In the genomic region with DNA sequence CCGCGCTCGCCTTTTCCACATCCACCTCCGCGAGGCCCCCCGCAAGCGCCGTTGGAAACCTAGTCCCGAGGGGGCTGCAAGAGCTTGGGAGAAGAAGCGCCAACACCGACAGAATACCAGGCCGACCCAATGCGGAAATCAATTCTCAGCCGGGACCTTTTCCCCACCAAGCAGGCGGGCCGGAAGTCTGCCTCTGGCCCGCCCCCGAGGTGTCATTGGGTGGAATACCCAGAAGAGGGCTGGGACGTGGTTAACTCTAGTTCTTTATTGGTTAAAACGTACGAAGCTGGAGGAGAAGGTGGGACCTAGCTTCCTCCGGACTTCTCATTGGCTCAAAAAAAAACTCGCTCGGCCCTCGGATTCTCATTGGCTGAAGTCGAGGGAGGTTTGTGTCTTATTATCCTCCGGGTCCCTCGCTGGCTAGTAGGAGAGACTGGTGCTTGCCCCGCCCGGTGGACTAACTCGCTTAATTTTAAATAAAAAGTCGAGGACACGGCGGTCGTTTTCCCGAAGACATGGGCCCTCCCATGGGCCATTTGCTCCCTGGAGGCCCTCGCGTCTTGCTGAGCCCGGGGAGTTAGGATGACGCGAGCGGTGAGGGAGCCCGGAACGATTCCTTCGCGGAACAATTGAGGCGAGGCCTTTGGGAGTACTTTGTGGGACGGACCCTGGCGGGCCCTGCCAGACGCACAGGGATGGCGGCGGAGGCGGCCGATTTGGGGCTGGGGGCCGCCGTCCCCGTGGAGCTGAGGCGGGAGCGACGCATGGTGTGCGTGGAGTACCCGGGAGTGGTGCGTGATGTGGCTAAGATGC, we compare ENCODE assay signal across 1 cellular context.
A peak's percentile ranks its signal among the peaks of the same experiment; 100 is the strongest.
TF ChIP-seq lines count a peak whose summit lies in the region.

A gene with protein sequence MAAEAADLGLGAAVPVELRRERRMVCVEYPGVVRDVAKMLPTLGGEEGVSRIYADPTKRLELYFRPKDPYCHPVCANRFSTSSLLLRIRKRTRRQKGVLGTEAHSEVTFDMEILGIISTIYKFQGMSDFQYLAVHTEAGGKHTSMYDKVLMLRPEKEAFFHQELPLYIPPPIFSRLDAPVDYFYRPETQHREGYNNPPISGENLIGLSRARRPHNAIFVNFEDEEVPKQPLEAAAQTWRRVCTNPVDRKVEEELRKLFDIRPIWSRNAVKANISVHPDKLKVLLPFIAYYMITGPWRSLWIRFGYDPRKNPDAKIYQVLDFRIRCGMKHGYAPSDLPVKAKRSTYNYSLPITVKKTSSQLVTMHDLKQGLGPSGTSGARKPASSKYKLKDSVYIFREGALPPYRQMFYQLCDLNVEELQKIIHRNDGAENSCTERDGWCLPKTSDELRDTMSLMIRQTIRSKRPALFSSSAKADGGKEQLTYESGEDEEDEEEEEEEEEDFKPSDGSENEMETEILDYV (plus strand): TSS at position 681 of the 813 bp plus-strand sequence. CDS start 15 bp downstream, at position 696.

TF ChIP-seq in GM12878, 131 proteins besides CTCF, POLR2A, EP300 and RAD21 (continued from another document and continues in another):
- TF ChIP-seq, protein P1, sequence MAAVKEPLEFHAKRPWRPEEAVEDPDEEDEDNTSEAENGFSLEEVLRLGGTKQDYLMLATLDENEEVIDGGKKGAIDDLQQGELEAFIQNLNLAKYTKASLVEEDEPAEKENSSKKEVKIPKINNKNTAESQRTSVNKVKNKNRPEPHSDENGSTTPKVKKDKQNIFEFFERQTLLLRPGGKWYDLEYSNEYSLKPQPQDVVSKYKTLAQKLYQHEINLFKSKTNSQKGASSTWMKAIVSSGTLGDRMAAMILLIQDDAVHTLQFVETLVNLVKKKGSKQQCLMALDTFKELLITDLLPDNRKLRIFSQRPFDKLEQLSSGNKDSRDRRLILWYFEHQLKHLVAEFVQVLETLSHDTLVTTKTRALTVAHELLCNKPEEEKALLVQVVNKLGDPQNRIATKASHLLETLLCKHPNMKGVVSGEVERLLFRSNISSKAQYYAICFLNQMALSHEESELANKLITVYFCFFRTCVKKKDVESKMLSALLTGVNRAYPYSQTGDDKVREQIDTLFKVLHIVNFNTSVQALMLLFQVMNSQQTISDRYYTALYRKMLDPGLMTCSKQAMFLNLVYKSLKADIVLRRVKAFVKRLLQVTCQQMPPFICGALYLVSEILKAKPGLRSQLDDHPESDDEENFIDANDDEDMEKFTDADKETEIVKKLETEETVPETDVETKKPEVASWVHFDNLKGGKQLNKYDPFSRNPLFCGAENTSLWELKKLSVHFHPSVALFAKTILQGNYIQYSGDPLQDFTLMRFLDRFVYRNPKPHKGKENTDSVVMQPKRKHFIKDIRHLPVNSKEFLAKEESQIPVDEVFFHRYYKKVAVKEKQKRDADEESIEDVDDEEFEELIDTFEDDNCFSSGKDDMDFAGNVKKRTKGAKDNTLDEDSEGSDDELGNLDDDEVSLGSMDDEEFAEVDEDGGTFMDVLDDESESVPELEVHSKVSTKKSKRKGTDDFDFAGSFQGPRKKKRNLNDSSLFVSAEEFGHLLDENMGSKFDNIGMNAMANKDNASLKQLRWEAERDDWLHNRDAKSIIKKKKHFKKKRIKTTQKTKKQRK (IDR thresholded peaks at IDR 0.05; ENCODE audit: low read depth, low read length), result peak; percentile 87
- TF ChIP-seq RELA (IDR thresholded peaks at IDR 0.05; ENCODE audit: borderline replicate concordance, partially characterized antibody) (peak; percentile 63), CBX5 (IDR thresholded peaks at IDR 0.05; ENCODE audit: low read depth) (0 out of 2 replicates have a peak, but pooled peaks have one; percentile 9), SRF (IDR thresholded peaks at IDR 0.05; ENCODE audit: low read depth in 2 of 2, low read length in 2 of 2) (peak in 1 of 2 experiments; percentile 75; a peak in 1 of 4 replicates), IKZF1 (conservative IDR thresholded peaks at IDR 0.05) (peak; percentile 86), RBBP5 (conservative IDR thresholded peaks at IDR 0.05) (0 out of 2 replicates have a peak, but pooled peaks have one; percentile 28), SUPT20H (IDR thresholded peaks at IDR 0.05; ENCODE audit: borderline replicate concordance, control insufficient read depth, low read depth, low read length) (no peak), FOXM1 (IDR thresholded peaks at IDR 0.05; ENCODE audit: low read depth, low read length) (peak; percentile 45; the same call in 1 of the 2 replicates), TBL1XR1 (IDR thresholded peaks at IDR 0.05; ENCODE audit: low read depth, low read length) (no peak; the same call in 1 of the 2 replicates), LARP7 (IDR thresholded peaks at IDR 0.05) (peak; percentile 73), SREBF2 (IDR thresholded peaks at IDR 0.05; ENCODE audit: low read length) (no peak), SP1 (IDR thresholded peaks at IDR 0.05; ENCODE audit: low read depth, low read length) (peak; percentile 92), RFX5 (IDR thresholded peaks at IDR 0.05; ENCODE audit: low read depth, low read length) (peak; percentile 63), EED (IDR thresholded peaks at IDR 0.05; ENCODE audit: low read depth) (no peak), WRNIP1 (IDR thresholded peaks at IDR 0.05; ENCODE audit: borderline replicate concordance, low read depth, low read length) (0 out of 2 replicates have a peak, but pooled peaks have one; percentile 49), RB1 (IDR thresholded peaks at IDR 0.05; ENCODE audit: borderline replicate concordance) (peak; percentile 99), ATF7 (IDR thresholded peaks at IDR 0.05; ENCODE audit: low read depth) (peak; percentile 72), FOS (IDR thresholded peaks at IDR 0.05; ENCODE audit: borderline replicate concordance, extremely low read depth, insufficient read length) (peak; percentile 76)
- TF ChIP-seq, protein P2, sequence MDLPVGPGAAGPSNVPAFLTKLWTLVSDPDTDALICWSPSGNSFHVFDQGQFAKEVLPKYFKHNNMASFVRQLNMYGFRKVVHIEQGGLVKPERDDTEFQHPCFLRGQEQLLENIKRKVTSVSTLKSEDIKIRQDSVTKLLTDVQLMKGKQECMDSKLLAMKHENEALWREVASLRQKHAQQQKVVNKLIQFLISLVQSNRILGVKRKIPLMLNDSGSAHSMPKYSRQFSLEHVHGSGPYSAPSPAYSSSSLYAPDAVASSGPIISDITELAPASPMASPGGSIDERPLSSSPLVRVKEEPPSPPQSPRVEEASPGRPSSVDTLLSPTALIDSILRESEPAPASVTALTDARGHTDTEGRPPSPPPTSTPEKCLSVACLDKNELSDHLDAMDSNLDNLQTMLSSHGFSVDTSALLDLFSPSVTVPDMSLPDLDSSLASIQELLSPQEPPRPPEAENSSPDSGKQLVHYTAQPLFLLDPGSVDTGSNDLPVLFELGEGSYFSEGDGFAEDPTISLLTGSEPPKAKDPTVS (IDR thresholded peaks at IDR 0.05; ENCODE audit: low read depth, low read length), result no peak
- TF ChIP-seq, protein P3, sequence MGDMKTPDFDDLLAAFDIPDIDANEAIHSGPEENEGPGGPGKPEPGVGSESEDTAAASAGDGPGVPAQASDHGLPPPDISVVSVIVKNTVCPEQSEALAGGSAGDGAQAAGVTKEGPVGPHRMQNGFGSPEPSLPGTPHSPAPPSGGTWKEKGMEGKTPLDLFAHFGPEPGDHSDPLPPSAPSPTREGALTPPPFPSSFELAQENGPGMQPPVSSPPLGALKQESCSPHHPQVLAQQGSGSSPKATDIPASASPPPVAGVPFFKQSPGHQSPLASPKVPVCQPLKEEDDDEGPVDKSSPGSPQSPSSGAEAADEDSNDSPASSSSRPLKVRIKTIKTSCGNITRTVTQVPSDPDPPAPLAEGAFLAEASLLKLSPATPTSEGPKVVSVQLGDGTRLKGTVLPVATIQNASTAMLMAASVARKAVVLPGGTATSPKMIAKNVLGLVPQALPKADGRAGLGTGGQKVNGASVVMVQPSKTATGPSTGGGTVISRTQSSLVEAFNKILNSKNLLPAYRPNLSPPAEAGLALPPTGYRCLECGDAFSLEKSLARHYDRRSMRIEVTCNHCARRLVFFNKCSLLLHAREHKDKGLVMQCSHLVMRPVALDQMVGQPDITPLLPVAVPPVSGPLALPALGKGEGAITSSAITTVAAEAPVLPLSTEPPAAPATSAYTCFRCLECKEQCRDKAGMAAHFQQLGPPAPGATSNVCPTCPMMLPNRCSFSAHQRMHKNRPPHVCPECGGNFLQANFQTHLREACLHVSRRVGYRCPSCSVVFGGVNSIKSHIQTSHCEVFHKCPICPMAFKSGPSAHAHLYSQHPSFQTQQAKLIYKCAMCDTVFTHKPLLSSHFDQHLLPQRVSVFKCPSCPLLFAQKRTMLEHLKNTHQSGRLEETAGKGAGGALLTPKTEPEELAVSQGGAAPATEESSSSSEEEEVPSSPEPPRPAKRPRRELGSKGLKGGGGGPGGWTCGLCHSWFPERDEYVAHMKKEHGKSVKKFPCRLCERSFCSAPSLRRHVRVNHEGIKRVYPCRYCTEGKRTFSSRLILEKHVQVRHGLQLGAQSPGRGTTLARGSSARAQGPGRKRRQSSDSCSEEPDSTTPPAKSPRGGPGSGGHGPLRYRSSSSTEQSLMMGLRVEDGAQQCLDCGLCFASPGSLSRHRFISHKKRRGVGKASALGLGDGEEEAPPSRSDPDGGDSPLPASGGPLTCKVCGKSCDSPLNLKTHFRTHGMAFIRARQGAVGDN (IDR thresholded peaks at IDR 0.05), result no peak
- TF ChIP-seq, protein P4, sequence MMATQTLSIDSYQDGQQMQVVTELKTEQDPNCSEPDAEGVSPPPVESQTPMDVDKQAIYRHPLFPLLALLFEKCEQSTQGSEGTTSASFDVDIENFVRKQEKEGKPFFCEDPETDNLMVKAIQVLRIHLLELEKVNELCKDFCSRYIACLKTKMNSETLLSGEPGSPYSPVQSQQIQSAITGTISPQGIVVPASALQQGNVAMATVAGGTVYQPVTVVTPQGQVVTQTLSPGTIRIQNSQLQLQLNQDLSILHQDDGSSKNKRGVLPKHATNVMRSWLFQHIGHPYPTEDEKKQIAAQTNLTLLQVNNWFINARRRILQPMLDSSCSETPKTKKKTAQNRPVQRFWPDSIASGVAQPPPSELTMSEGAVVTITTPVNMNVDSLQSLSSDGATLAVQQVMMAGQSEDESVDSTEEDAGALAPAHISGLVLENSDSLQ (IDR thresholded peaks at IDR 0.05), result peak; percentile 33
- TF ChIP-seq, protein P5, sequence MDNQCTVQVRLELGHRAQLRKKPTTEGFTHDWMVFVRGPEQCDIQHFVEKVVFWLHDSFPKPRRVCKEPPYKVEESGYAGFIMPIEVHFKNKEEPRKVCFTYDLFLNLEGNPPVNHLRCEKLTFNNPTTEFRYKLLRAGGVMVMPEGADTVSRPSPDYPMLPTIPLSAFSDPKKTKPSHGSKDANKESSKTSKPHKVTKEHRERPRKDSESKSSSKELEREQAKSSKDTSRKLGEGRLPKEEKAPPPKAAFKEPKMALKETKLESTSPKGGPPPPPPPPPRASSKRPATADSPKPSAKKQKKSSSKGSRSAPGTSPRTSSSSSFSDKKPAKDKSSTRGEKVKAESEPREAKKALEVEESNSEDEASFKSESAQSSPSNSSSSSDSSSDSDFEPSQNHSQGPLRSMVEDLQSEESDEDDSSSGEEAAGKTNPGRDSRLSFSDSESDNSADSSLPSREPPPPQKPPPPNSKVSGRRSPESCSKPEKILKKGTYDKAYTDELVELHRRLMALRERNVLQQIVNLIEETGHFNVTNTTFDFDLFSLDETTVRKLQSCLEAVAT (IDR thresholded peaks at IDR 0.05), result peak; percentile 61; the same call in 1 of the 2 replicates
- TF ChIP-seq, protein P6, sequence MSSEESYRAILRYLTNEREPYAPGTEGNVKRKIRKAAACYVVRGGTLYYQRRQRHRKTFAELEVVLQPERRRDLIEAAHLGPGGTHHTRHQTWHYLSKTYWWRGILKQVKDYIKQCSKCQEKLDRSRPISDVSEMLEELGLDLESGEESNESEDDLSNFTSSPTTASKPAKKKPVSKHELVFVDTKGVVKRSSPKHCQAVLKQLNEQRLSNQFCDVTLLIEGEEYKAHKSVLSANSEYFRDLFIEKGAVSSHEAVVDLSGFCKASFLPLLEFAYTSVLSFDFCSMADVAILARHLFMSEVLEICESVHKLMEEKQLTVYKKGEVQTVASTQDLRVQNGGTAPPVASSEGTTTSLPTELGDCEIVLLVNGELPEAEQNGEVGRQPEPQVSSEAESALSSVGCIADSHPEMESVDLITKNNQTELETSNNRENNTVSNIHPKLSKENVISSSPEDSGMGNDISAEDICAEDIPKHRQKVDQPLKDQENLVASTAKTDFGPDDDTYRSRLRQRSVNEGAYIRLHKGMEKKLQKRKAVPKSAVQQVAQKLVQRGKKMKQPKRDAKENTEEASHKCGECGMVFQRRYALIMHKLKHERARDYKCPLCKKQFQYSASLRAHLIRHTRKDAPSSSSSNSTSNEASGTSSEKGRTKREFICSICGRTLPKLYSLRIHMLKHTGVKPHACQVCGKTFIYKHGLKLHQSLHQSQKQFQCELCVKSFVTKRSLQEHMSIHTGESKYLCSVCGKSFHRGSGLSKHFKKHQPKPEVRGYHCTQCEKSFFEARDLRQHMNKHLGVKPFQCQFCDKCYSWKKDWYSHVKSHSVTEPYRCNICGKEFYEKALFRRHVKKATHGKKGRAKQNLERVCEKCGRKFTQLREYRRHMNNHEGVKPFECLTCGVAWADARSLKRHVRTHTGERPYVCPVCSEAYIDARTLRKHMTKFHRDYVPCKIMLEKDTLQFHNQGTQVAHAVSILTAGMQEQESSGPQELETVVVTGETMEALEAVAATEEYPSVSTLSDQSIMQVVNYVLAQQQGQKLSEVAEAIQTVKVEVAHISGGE (CRISPR knock-in tag; IDR thresholded peaks at IDR 0.05), result peak; percentile 97
- TF ChIP-seq, protein P7, sequence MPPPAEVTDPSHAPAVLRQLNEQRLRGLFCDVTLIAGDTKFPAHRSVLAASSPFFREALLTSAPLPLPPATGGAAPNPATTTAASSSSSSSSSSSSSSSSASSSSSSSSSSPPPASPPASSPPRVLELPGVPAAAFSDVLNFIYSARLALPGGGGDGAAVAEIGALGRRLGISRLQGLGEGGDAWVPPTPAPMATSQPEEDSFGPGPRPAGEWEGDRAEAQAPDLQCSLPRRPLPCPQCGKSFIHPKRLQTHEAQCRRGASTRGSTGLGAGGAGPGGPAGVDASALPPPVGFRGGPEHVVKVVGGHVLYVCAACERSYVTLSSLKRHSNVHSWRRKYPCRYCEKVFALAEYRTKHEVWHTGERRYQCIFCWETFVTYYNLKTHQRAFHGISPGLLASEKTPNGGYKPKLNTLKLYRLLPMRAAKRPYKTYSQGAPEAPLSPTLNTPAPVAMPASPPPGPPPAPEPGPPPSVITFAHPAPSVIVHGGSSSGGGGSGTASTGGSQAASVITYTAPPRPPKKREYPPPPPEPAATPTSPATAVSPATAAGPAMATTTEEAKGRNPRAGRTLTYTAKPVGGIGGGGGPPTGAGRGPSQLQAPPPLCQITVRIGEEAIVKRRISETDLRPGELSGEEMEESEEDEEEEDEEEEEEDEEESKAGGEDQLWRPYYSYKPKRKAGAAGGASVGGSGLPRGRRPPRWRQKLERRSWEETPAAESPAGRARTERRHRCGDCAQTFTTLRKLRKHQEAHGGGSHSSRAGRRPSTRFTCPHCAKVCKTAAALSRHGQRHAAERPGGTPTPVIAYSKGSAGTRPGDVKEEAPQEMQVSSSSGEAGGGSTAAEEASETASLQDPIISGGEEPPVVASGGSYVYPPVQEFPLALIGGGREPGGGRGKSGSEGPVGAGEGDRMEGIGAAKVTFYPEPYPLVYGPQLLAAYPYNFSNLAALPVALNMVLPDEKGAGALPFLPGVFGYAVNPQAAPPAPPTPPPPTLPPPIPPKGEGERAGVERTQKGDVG (CRISPR knock-in tag; IDR thresholded peaks at IDR 0.05), result no peak
- TF ChIP-seq, protein P8, sequence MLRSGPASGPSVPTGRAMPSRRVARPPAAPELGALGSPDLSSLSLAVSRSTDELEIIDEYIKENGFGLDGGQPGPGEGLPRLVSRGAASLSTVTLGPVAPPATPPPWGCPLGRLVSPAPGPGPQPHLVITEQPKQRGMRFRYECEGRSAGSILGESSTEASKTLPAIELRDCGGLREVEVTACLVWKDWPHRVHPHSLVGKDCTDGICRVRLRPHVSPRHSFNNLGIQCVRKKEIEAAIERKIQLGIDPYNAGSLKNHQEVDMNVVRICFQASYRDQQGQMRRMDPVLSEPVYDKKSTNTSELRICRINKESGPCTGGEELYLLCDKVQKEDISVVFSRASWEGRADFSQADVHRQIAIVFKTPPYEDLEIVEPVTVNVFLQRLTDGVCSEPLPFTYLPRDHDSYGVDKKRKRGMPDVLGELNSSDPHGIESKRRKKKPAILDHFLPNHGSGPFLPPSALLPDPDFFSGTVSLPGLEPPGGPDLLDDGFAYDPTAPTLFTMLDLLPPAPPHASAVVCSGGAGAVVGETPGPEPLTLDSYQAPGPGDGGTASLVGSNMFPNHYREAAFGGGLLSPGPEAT (IDR thresholded peaks at IDR 0.05; ENCODE audit: low read depth), result peak; percentile 100
